8 cellular contexts compared by ENCODE assay signal in genomic region chr3:50610181-50610971, GRCh38. TPM values are rescaled to one million over a fixed set of nuclear protein-coding genes. Genes with fewer than 3 reads are reported as not detected.
DNase-seq lines count a peak whose midpoint lies in the region; ATAC-seq and TF ChIP-seq lines count a peak whose summit lies in the region.

No MANE protein-coding gene starts in this region.

- no peak overlapping the region for H3K27ac ChIP-seq in urinary bladder (ENCODE audit: low read depth)

- intact Hi-C loops in MCF 10A (cut with micrococcal nuclease): loop anchor here (5.0 to 10.0 kb wide), 2 partner anchors 263 to 1064 kb away; partner anchors contain the start of genes TEX264 and ZMYND10
- intact Hi-C loops in mucosa of descending colon (cut with DNase I, micrococcal nuclease): loop anchor here in 1 of 2 donors (5.0 kb wide), 1 partner anchor 777 kb away; the partner anchor contains the start of gene MANF

- CTCF ChIA-PET in MCF 10A (lab: Yijun Ruan, JAX): interaction anchor here (0.5 to 13.5 kb wide), 8 partner anchors 9 to 779 kb away, joined by 3 to 397 read pairs (median 4); partner anchors contain the start of genes C3orf18 and HEMK1

- POLR2A ChIA-PET in MCF 10A (lab: Yijun Ruan, JAX): interaction anchor here (1.4 to 5.3 kb wide), 3 partner anchors 9 to 41 kb away, joined by 3 to 48 read pairs (median 34); partner anchors contain the start of genes C3orf18 and HEMK1

- peak; percentile 39 for ATAC-seq in mucosa of descending colon
- ATAC-seq in GM18520 (IDR thresholded peaks at IDR 0.05; ENCODE audit: unreplicated experiment): no peak
- ATAC-seq in HG02642 (IDR thresholded peaks at IDR 0.05; ENCODE audit: poor library complexity, unreplicated experiment): no peak

- peaks cover 5% of the 10 kb centered on the region for H3K36me3 Mint-ChIP-seq in MCF 10A (ENCODE audit: insufficient read depth, unreplicated experiment)

- peak; percentile 43 for DNase-seq in activated gamma-delta T cell treated with anti-CD3 and anti-CD28 coated beads, Interleukin-2, amount 50 U/mL, for 16 hours (ENCODE audit: low read depth)
- DNase-seq in activated gamma-delta T cell (lab: John Stamatoyannopoulos, UW): no peak
- DNase-seq in MCF 10A (ENCODE audit: unreplicated experiment): peak; percentile 23
- peak; percentile 87 to 90 (median 89) for DNase-seq in mucosa of descending colon
- DNase-seq in NCI-H2227 treated with DMSO at 0.1 percent for 48 hours (lab: John Stamatoyannopoulos, UW): no peak

- H3K9me3 Mint-ChIP-seq in MCF 10A (ENCODE audit: unreplicated experiment): no peaks in the 10 kb centered on the region

- peaks cover 9% of the 10 kb centered on the region for H3K36me3 ChIP-seq in mucosa of descending colon (ENCODE audit: low read depth)
- H3K36me3 ChIP-seq in urinary bladder (ENCODE audit: insufficient read depth): no peaks in the 10 kb centered on the region

- 72% methylated on average over 6 of the region's 6 CpGs for WGBS in urinary bladder

- H3K4me3 ChIP-seq in mucosa of descending colon (peak overlapping the region; percentile 68), urinary bladder (ENCODE audit: low read depth, low read length) (peak overlapping the region; percentile 58)

- H3K27me3 Mint-ChIP-seq in MCF 10A (ENCODE audit: insufficient read depth, unreplicated experiment): no peaks in the 10 kb centered on the region

- peak overlapping the region; percentile 42 for H3K27ac Mint-ChIP-seq in MCF 10A (ENCODE audit: low read depth, unreplicated experiment)

- H3K4me1 ChIP-seq in mucosa of descending colon (ENCODE audit: low read depth): peaks cover 45% of the 10 kb centered on the region
- no peaks in the 10 kb centered on the region for H3K4me1 ChIP-seq in urinary bladder (ENCODE audit: insufficient read depth)

- no peaks in the 10 kb centered on the region for H3K9me3 ChIP-seq in mucosa of descending colon

- BruUV-seq in MCF 10A (replicated peaks; lab: Mats Ljungman, UMichigan): no TSS peak

- H3K4me1 Mint-ChIP-seq in MCF 10A (ENCODE audit: insufficient read depth, unreplicated experiment): peaks cover 29% of the 10 kb centered on the region

- H3K4me3 Mint-ChIP-seq in MCF 10A (ENCODE audit: unreplicated experiment): peak overlapping the region; percentile 93

- TF ChIP-seq CTCF in MCF 10A (IDR thresholded peaks at IDR 0.05; ENCODE audit: unreplicated experiment) (no peak), mucosa of descending colon (IDR thresholded peaks at IDR 0.05) (no peak)

RNA-seq across cellular contexts. Expression of gene CISH, which starts 1.2 kb away (rescaled TPM):
- total RNA-seq in MCF 10A (2022): 0.26 and 0.59 TPM in 2 replicates
- 10 to 100 TPM; 12.7 to 21.4 (median 19.2) TPM for total RNA-seq in mucosa of descending colon
- total RNA-seq in urinary bladder: 5.0 TPM
- 7.9 TPM for polyA plus RNA-seq in urinary bladder

RNA-seq across cellular contexts. Expression of gene MAPKAPK3, which starts 6.6 kb away (rescaled TPM):
- total RNA-seq in MCF 10A (2022): 53.9 and 54.4 TPM in 2 replicates
- total RNA-seq in mucosa of descending colon: 10 to 100 TPM; 21.5 to 33.5 (median 25.5) TPM
- total RNA-seq in urinary bladder: 20.5 TPM
- 23.0 TPM for polyA plus RNA-seq in urinary bladder

RNA-seq across cellular contexts. Expression of gene HEMK1, which starts 41.1 kb away (rescaled TPM):
- 19.9 and 23.8 TPM in 2 replicates for total RNA-seq in MCF 10A (2022)
- total RNA-seq in mucosa of descending colon: 10 to 100 TPM; 19.7 to 29.9 (median 22.6) TPM
- total RNA-seq in urinary bladder: 15.0 TPM
- 17.6 TPM for polyA plus RNA-seq in urinary bladder

RNA-seq across cellular contexts. Expression of gene C3orf18, which starts 42.8 kb away (rescaled TPM):
- total RNA-seq in MCF 10A (2022) (1.3 and 1.9 TPM in 2 replicates), mucosa of descending colon (10 to 100 TPM in 1 of 3 donors, 1 to 10 TPM in 2; 1.5 to 14.1 (median 2.5) TPM), urinary bladder (9.3 TPM)
- 21.6 TPM for polyA plus RNA-seq in urinary bladder

Comparison
In these comparisons a context has a peak if more than half of its experiments do, and no peak if none do; other contexts are left out.
1. DNase-seq: peak in activated gamma-delta T cell treated with anti-CD3 and anti-CD28 coated beads, Interleukin-2, amount 50 U/mL, for 16 hours (single experiment), MCF 10A (single experiment) and mucosa of descending colon (3 of 3); none in activated gamma-delta T cell (single experiment) and NCI-H2227 treated with DMSO at 0.1 percent for 48 hours (single experiment).